In genomic region chr2:68499133-68499532, GRCh38 we compare ENCODE assay signal across 33 cellular contexts. TPM values are rescaled to one million over a fixed set of nuclear protein-coding genes. Genes with fewer than 3 reads are reported as not detected.
DNase-seq lines count a peak whose midpoint lies in the region; ATAC-seq, FAIRE-seq and TF ChIP-seq lines count a peak whose summit lies in the region.
"Had no signal": no experiment of that assay in that cellular context is flagged by ENCODE, and none has a peak within 500 bp of the region (broad histone marks: within the 10 kb centered on the region; RNA-seq: fewer than 3 reads in every experiment).

No MANE protein-coding gene starts in this region.

- H4K20me1 ChIP-seq in HepG2 (ENCODE audit: insufficient read depth, low read length): no peaks in the 10 kb centered on the region
- H4K20me1 ChIP-seq: BLaER1; BLaER1 treated with 17β-estradiol and CSF1 and Interleukin-3, amounts not matched to agents 10 nM and 100 nM had no signal

- H3K27ac ChIP-seq in liver (ENCODE audit: low read depth in 1 of 2, low read length in 2 of 2) (no peak overlapping the region), HepG2 (ENCODE audit: extremely low read length, insufficient read depth, low read length) (no peak overlapping the region), A549 (no peak overlapping the region), right lobe of liver (no peak overlapping the region)
- H3K27ac ChIP-seq: 22Rv1; BLaER1; BLaER1 treated with 17β-estradiol and CSF1 and Interleukin-3, amounts not matched to agents 10 nM and 100 nM; C4-2B had no signal

- H3K4me2 ChIP-seq in HepG2 (ENCODE audit: low read depth, low read length) (no peak overlapping the region), A549 (no peak overlapping the region)
- H3K4me2 ChIP-seq: BLaER1; BLaER1 treated with 17β-estradiol and CSF1 and Interleukin-3, amounts not matched to agents 10 nM and 100 nM had no signal

- in situ Hi-C loops in HepG2 (cut with HindIII; ENCODE audit: extremely low pct_ligation_motif_present, low pct_unique_long_range_greater_than_20kb): no loop called here

- ATAC-seq in HepG2 (no peak), A549 (no peak), left lobe of liver (peak; percentile 63), right lobe of liver (peak; percentile 33 to 66 (median 50)), HG02938 (IDR thresholded peaks at IDR 0.05; ENCODE audit: unreplicated experiment) (no peak)
- ATAC-seq: CD8-positive, alpha-beta T cell had no signal

- TF ChIP-seq CTCF in liver (IDR thresholded peaks at IDR 0.05; ENCODE audit: low read depth, low read length, missing input control): no peak
- no peak for TF ChIP-seq CTCF in HepG2 (CRISPR knock-in tag; IDR thresholded peaks at IDR 0.05)
- TF ChIP-seq CTCF in A549 (IDR thresholded peaks at IDR 0.05): no peak
- no peak for TF ChIP-seq CTCF in right lobe of liver (IDR thresholded peaks at IDR 0.05)

- BruUV-seq in HepG2 (replicated peaks; lab: Mats Ljungman, UMichigan): no TSS peak

- no peaks in the 10 kb centered on the region for H3K79me2 ChIP-seq in HepG2 (ENCODE audit: insufficient read depth, low read length)

- H3K9ac ChIP-seq in liver (ENCODE audit: low read depth in 1 of 2, low read length in 2 of 2) (no peak overlapping the region), HepG2 (ENCODE audit: insufficient read depth, low read depth, low read length) (no peak overlapping the region)
- H3K9ac ChIP-seq: BLaER1; BLaER1 treated with 17β-estradiol and CSF1 and Interleukin-3, amounts not matched to agents 10 nM and 100 nM had no signal

- H3K9me3 ChIP-seq in liver (ENCODE audit: control insufficient read depth in 4 of 4, low read length in 3 of 4) (peaks cover 0 to 5% (median 3%) of the 10 kb centered on the region in 4 donors), HepG2 (ENCODE audit: low read length) (peaks cover 24% of the 10 kb centered on the region; the same call in 1 of the 2 replicates), A549 (peaks cover 4% of the 10 kb centered on the region; the same call in 1 of the 3 replicates), right lobe of liver (no peaks in the 10 kb centered on the region)
- H3K9me3 ChIP-seq: BE2C had no signal

- no peak overlapping the region for H2AFZ ChIP-seq in HepG2 (ENCODE audit: low read length)

- H3K4me3 ChIP-seq in liver (ENCODE audit: low read depth in 1 of 3, low read length in 3 of 3) (no peak overlapping the region), HepG2 (replicated peaks in 1 of 3; ENCODE audit: insufficient read depth in 1 of 3, low read depth in 2 of 3, low read length in 3 of 3) (no peak overlapping the region), A549 (no peak overlapping the region), right lobe of liver (no peak overlapping the region)
- H3K4me3 ChIP-seq: BLaER1; BLaER1 treated with 17β-estradiol and CSF1 and Interleukin-3, amounts not matched to agents 10 nM and 100 nM had no signal

- no peak for TF ChIP-seq RAD21 in liver (IDR thresholded peaks at IDR 0.05)
- TF ChIP-seq RAD21 in HepG2 (CRISPR knock-in tag; IDR thresholded peaks at IDR 0.05): no peak
- no peak for TF ChIP-seq RAD21 in A549 (conservative IDR thresholded peaks at IDR 0.05 in 1 of 2, IDR thresholded peaks at IDR 0.05 in 1 of 2)

- no peaks in the 10 kb centered on the region for H3K27me3 ChIP-seq in liver (ENCODE audit: control insufficient read depth in 4 of 4, insufficient read depth in 4 of 4, low read length in 3 of 4)
- no peaks in the 10 kb centered on the region; a peak in 1 of 5 replicates for H3K27me3 ChIP-seq in HepG2 (ENCODE audit: control insufficient read depth in 1 of 2, insufficient read depth in 2 of 2, low read length in 2 of 2)
- no peaks in the 10 kb centered on the region for H3K27me3 ChIP-seq in right lobe of liver
- H3K27me3 ChIP-seq: BE2C; BLaER1; BLaER1 treated with 17β-estradiol and CSF1 and Interleukin-3, amounts not matched to agents 10 nM and 100 nM had no signal

- CTCF ChIA-PET in HepG2 (lab: Yijun Ruan, JAX; ENCODE audit: low intra/inter-chr PET ratio, low total read pairs) (no interaction called here), A549 (lab: Yijun Ruan, JAX) (interaction anchor here (1.2 kb wide), 1 partner anchor 253 kb away, joined by 4 read pairs; no protein-coding TSS in a partner anchor)

- FAIRE-seq in HepG2 (lab: Jason Lieb, UNC) (no peak), A549 (lab: Jason Lieb, UNC) (peak; percentile 54), RCC 7860 (lab: Jason Lieb, UNC) (no peak)
- FAIRE-seq: D721Med had no signal

- DNase-seq in HepG2 (ENCODE audit: low spot score) (no peak), A549 (ENCODE audit: low read depth in 1 of 2, low spot score in 1 of 2) (no peak), left lobe of liver (ENCODE audit: low spot score) (no peak), right lobe of liver (no peak), Kasumi-1 (lab: John Stamatoyannopoulos, UW) (no peak), RCC 7860 (ENCODE audit: low spot score) (no peak)
- DNase-seq: 8988T; ACHN; AML-193; BE2C; C1 segment of cervical spinal cord; Caco-2; Calu3; CD4-positive, alpha-beta memory T cell; CD4-positive, alpha-beta T cell; CD4-positive, CD25-positive, alpha-beta regulatory T cell; CD8-positive, alpha-beta memory T cell; CD8-positive, alpha-beta T cell; COR-L47; DMS 273 treated with DMSO at 0.1 percent for 48 hours; DMS153; DMS53; DMS79; DMS79 treated with DMSO at 0.1 percent for 48 hours; DND-41; EL had no signal

- TF ChIP-seq POLR2A in HepG2 (IDR thresholded peaks at IDR 0.05; ENCODE audit: insufficient read depth in 1 of 2, low read depth in 2 of 2, low read length in 2 of 2) (no peak), A549 (IDR thresholded peaks at IDR 0.05; ENCODE audit: low read length) (no peak), right lobe of liver (IDR thresholded peaks at IDR 0.05) (no peak)

- peaks cover 2 to 20% (median 13%) of the 10 kb centered on the region in 4 donors for H3K4me1 ChIP-seq in liver (ENCODE audit: control insufficient read depth in 4 of 4, insufficient read depth in 4 of 4, low read length in 3 of 4)
- no peaks in the 10 kb centered on the region for H3K4me1 ChIP-seq in HepG2 (ENCODE audit: insufficient read depth, low read length)
- H3K4me1 ChIP-seq in A549: no peaks in the 10 kb centered on the region
- H3K4me1 ChIP-seq in right lobe of liver: peaks cover 0 to 24% (median 8%) of the 10 kb centered on the region in 4 donors
- H3K4me1 ChIP-seq: BE2C; BLaER1; BLaER1 treated with 17β-estradiol and CSF1 and Interleukin-3, amounts not matched to agents 10 nM and 100 nM; Caco-2 had no signal

- POLR2A ChIA-PET in HepG2 (lab: Yijun Ruan, JAX) (no interaction called here), A549 (lab: Yijun Ruan, JAX) (no interaction called here)

- TF ChIP-seq EP300 in HepG2 (IDR thresholded peaks at IDR 0.05; ENCODE audit: low read depth in 2 of 2, low read length in 2 of 2) (no peak), HepG2 (CRISPR knock-in tag; IDR thresholded peaks at IDR 0.05; ENCODE audit: borderline replicate concordance) (no peak), A549 (IDR thresholded peaks at IDR 0.05) (no peak)

- intact Hi-C loops in HepG2 (cut with micrococcal nuclease; ENCODE audit: unreplicated experiment): no loop called here
- intact Hi-C loops in right lobe of liver (cut with DNase I): no loop called here

- H3K36me3 ChIP-seq in liver (ENCODE audit: control insufficient read depth in 4 of 4, insufficient read depth in 3 of 4, low read depth in 1 of 4, low read length in 3 of 4) (peaks cover 0 to 7% (median 0%) of the 10 kb centered on the region in 4 donors), HepG2 (replicated peaks in 1 of 2; ENCODE audit: control insufficient read depth in 1 of 2, insufficient read depth in 2 of 2, low read length in 2 of 2) (no peaks in the 10 kb centered on the region), right lobe of liver (no peaks in the 10 kb centered on the region)
- H3K36me3 ChIP-seq: BE2C had no signal

RNA-seq across cellular contexts. Expression of gene APLF, which starts 31.7 kb away (rescaled TPM):
- total RNA-seq in liver: 1 to 10 TPM; 1.4 to 3.8 TPM
- polyA plus RNA-seq in liver: under 1 TPM; 0.18 to 0.58 TPM
- 2.0 and 2.2 TPM in 2 replicates for total RNA-seq in HepG2 (2016; rRNA removed; fragmentation: Illumina TruSeq; extraction: Trizol)
- 13.5 and 14.5 TPM in 2 replicates for total RNA-seq in HepG2 (2016; cell fraction: cytosol; rRNA removed; fragmentation: Illumina TruSeq; extraction: Trizol; ENCODE audit: low read depth)
- total RNA-seq in HepG2 (2016; cell fraction: insoluble cytoplasmic fraction; rRNA removed; fragmentation: Illumina TruSeq; extraction: Trizol): 1.7 and 2.3 TPM in 2 replicates
- total RNA-seq in HepG2 (2016; cell fraction: membrane; rRNA removed; fragmentation: Illumina TruSeq; extraction: Trizol): 7.8 and 9.4 TPM in 2 replicates
- total RNA-seq in HepG2 (2016; cell fraction: nucleus; rRNA removed; fragmentation: Illumina TruSeq; extraction: Trizol): 2.2 and 2.3 TPM in 2 replicates
- 0.45 and 0.57 TPM in 2 replicates for polyA plus RNA-seq in HepG2 (2011; rRNA removed)
- 0.24 and 0.33 TPM in 2 replicates for polyA plus RNA-seq in HepG2 (2011; cell fraction: cytosol; rRNA removed)
- 0.34 and 0.47 TPM in 2 replicates for polyA plus RNA-seq in HepG2 (2011; cell fraction: nucleus; rRNA removed)
- 0.60 and 0.76 TPM in 2 replicates for polyA plus RNA-seq in HepG2 (2012)
- polyA plus RNA-seq in HepG2 (2016; cell fraction: cytosol; fragmentation: Illumina TruSeq; extraction: Trizol; ENCODE audit: low read depth): 0.14 and 0.24 TPM in 2 replicates
- 1.5 and 2.1 TPM in 2 replicates for polyA plus RNA-seq in HepG2 (2016; cell fraction: insoluble cytoplasmic fraction; fragmentation: Illumina TruSeq; extraction: Trizol; ENCODE audit: low read depth)
- polyA plus RNA-seq in HepG2 (2016; cell fraction: membrane; fragmentation: Illumina TruSeq; extraction: Trizol; ENCODE audit: low read depth): 0.31 and 0.42 TPM in 2 replicates
- 1.4 and 1.7 TPM in 2 replicates for polyA plus RNA-seq in HepG2 (2016; cell fraction: nucleus; fragmentation: Illumina TruSeq; extraction: Trizol; ENCODE audit: insufficient read depth, low read depth)
- polyA minus RNA-seq in HepG2 (2011; rRNA and poly(A)+ RNA removed; ENCODE audit: low replicate concordance): 0.05 and 0.44 TPM in 2 replicates
- polyA minus RNA-seq in HepG2 (2011; cell fraction: cytosol; rRNA and poly(A)+ RNA removed): 0.79 and 2.0 TPM in 2 replicates
- polyA minus RNA-seq in HepG2 (2011; cell fraction: nucleus; rRNA and poly(A)+ RNA removed): 3.0 and 4.1 TPM in 2 replicates
- 2.1 and 2.8 TPM in 2 replicates for polyA plus RNA-seq in A549 (2011; rRNA removed)
- polyA plus RNA-seq in A549 (2012; cell fraction: cytosol; rRNA removed): 0.41 and 0.45 TPM in 2 replicates
- 0.25 and 0.39 TPM in 2 replicates for polyA plus RNA-seq in A549 (2012; cell fraction: nucleus; rRNA removed)
- 1.5 to 1.8 TPM (median 1.5 TPM) in 3 replicates for polyA plus RNA-seq in A549 (2017; fragmentation: RNase III; extraction: RNeasy Plus Mini Kit Qiagen cat#74134 plus additional on column Dnase treatment)
- 3.3 and 4.1 TPM in 2 replicates for polyA minus RNA-seq in A549 (2011; rRNA and poly(A)+ RNA removed)
- total RNA-seq in left lobe of liver: 1.1 TPM
- total RNA-seq in right lobe of liver: 1 to 10 TPM; 1.3 to 2.3 (median 1.9) TPM

RNA-seq across cellular contexts. Expression of gene FBXO48, which starts 32.0 kb away (rescaled TPM):
- total RNA-seq in liver: under 1 TPM; 0.75 TPM
- 1 to 10 TPM in 1 of 2 donors, under 1 TPM in 1; 0.45 to 1.0 TPM for polyA plus RNA-seq in liver
- 0.42 and 0.59 TPM in 2 replicates for total RNA-seq in HepG2 (2016; rRNA removed; fragmentation: Illumina TruSeq; extraction: Trizol)
- total RNA-seq in HepG2 (2016; cell fraction: cytosol; rRNA removed; fragmentation: Illumina TruSeq; extraction: Trizol; ENCODE audit: low read depth): 0.18 and 0.20 TPM in 2 replicates
- total RNA-seq in HepG2 (2016; cell fraction: insoluble cytoplasmic fraction; rRNA removed; fragmentation: Illumina TruSeq; extraction: Trizol): 0.41 and 0.59 TPM in 2 replicates
- 0.41 and 0.56 TPM in 2 replicates for total RNA-seq in HepG2 (2016; cell fraction: membrane; rRNA removed; fragmentation: Illumina TruSeq; extraction: Trizol)
- 0.56 and 0.69 TPM in 2 replicates for total RNA-seq in HepG2 (2016; cell fraction: nucleus; rRNA removed; fragmentation: Illumina TruSeq; extraction: Trizol)
- polyA plus RNA-seq in HepG2 (2011; rRNA removed): 0.86 and 1.1 TPM in 2 replicates
- 0.32 and 0.64 TPM in 2 replicates for polyA plus RNA-seq in HepG2 (2011; cell fraction: cytosol; rRNA removed)
- 0.53 and 0.93 TPM in 2 replicates for polyA plus RNA-seq in HepG2 (2011; cell fraction: nucleus; rRNA removed)
- polyA plus RNA-seq in HepG2 (2012): 0.45 and 0.62 TPM in 2 replicates
- polyA plus RNA-seq in HepG2 (2016; cell fraction: cytosol; fragmentation: Illumina TruSeq; extraction: Trizol; ENCODE audit: low read depth): 0.22 and 0.27 TPM in 2 replicates
- 0.68 and 0.71 TPM in 2 replicates for polyA plus RNA-seq in HepG2 (2016; cell fraction: insoluble cytoplasmic fraction; fragmentation: Illumina TruSeq; extraction: Trizol; ENCODE audit: low read depth)
- polyA plus RNA-seq in HepG2 (2016; cell fraction: membrane; fragmentation: Illumina TruSeq; extraction: Trizol; ENCODE audit: low read depth): 0.33 and 0.52 TPM in 2 replicates
- polyA plus RNA-seq in HepG2 (2016; cell fraction: nucleus; fragmentation: Illumina TruSeq; extraction: Trizol; ENCODE audit: insufficient read depth, low read depth): 1.5 and 1.6 TPM in 2 replicates
- 0.28 and 0.68 TPM in 2 replicates for polyA minus RNA-seq in HepG2 (2011; rRNA and poly(A)+ RNA removed; ENCODE audit: low replicate concordance)
- 0.44 and 0.49 TPM in 2 replicates for polyA minus RNA-seq in HepG2 (2011; cell fraction: cytosol; rRNA and poly(A)+ RNA removed)
- 1.5 and 1.6 TPM in 2 replicates for polyA minus RNA-seq in HepG2 (2011; cell fraction: nucleus; rRNA and poly(A)+ RNA removed)
- polyA plus RNA-seq in A549 (2011; rRNA removed): 1.4 and 2.1 TPM in 2 replicates
- 0.26 and 0.35 TPM in 2 replicates for polyA plus RNA-seq in A549 (2012; cell fraction: cytosol; rRNA removed)
- polyA plus RNA-seq in A549 (2012; cell fraction: nucleus; rRNA removed): 0.19 and 0.40 TPM in 2 replicates
- polyA plus RNA-seq in A549 (2017; fragmentation: RNase III; extraction: RNeasy Plus Mini Kit Qiagen cat#74134 plus additional on column Dnase treatment): 0.72 to 0.81 TPM (median 0.74 TPM) in 3 replicates
- 0.63 and 0.70 TPM in 2 replicates for polyA minus RNA-seq in A549 (2011; rRNA and poly(A)+ RNA removed)
- total RNA-seq in left lobe of liver: 1.3 TPM
- total RNA-seq in right lobe of liver: 1 to 10 TPM in 4 of 6 experiments, under 1 TPM in 2; 0.82 to 1.5 (median 1.2) TPM

Comparison
In these comparisons a context has a peak if more than half of its experiments do, and no peak if none do; other contexts are left out.
1. ATAC-seq: peak in left lobe of liver (single experiment) and right lobe of liver (4 of 4); none in HepG2 (single experiment), A549 (0 of 2) and HG02938 (single experiment).